In genomic region chr12:111437816-111438454, GRCh38 we compare ENCODE assay signal across 8 cellular contexts. TPM values are rescaled to one million over a fixed set of nuclear protein-coding genes. Genes with fewer than 3 reads are reported as not detected.
DNase-seq lines count a peak whose midpoint lies in the region; ATAC-seq, FAIRE-seq and TF ChIP-seq lines count a peak whose summit lies in the region.

No MANE protein-coding gene starts in this region.

- H3K9me2 ChIP-seq in GM23338 (ENCODE audit: insufficient read depth) (no peaks in the 10 kb centered on the region), MM.1S (replicated peaks; ENCODE audit: insufficient read depth, low read length) (no peaks in the 10 kb centered on the region)

- H3K27ac ChIP-seq in GM23338 (ENCODE audit: low read depth) (peak overlapping the region; percentile 32; the same call in 1 of the 2 replicates), esophagus squamous epithelium (peak overlapping the region in 3 of 4 donors; percentile 40 to 85 (median 83)), rectal smooth muscle tissue (ENCODE audit: low read depth, low read length) (no peak overlapping the region), MM.1S (ENCODE audit: low read length) (no peak overlapping the region), small intestine (ENCODE audit: low read depth in 1 of 2, low read length in 1 of 2) (peak overlapping the region in 1 of 2 donors; percentile 43)

- H4K20me1 ChIP-seq in GM23338 (replicated peaks; ENCODE audit: insufficient read depth) (peaks cover 28% of the 10 kb centered on the region), MM.1S (ENCODE audit: insufficient read depth, low read length) (no peaks in the 10 kb centered on the region)

- peak overlapping the region; percentile 75 for H3K27ac Mint-ChIP-seq in GM23338

- FAIRE-seq in small intestine (lab: Jason Lieb, UNC): no peak

- H3K36me3 ChIP-seq in GM23338 (ENCODE audit: insufficient read depth) (no peaks in the 10 kb centered on the region), esophagus squamous epithelium (peaks cover 0 to 10% (median 0%) of the 10 kb centered on the region in 3 donors), rectal smooth muscle tissue (ENCODE audit: control insufficient read depth, insufficient read depth, low read length) (no peaks in the 10 kb centered on the region), MM.1S (replicated peaks; ENCODE audit: insufficient read depth, low read length) (no peaks in the 10 kb centered on the region), small intestine (ENCODE audit: control insufficient read depth in 2 of 2, insufficient read depth in 2 of 2, low read length in 2 of 2) (no peaks in the 10 kb centered on the region)

- H3K27me3 Mint-ChIP-seq in GM23338 (ENCODE audit: insufficient read depth, low read depth, poor library complexity): peaks cover 27% of the 10 kb centered on the region

- ATAC-seq in GM23338 (no peak), SK-N-SH treated with all-trans-retinoic acid at 6 μM for 48 hours (peak; percentile 44), HG03135 (IDR thresholded peaks at IDR 0.05; ENCODE audit: unreplicated experiment) (no peak)

- H3K27me3 ChIP-seq in GM23338 (ENCODE audit: insufficient read depth): no peaks in the 10 kb centered on the region
- no peaks in the 10 kb centered on the region for H3K27me3 ChIP-seq in esophagus squamous epithelium
- no peaks in the 10 kb centered on the region for H3K27me3 ChIP-seq in rectal smooth muscle tissue (ENCODE audit: control insufficient read depth, insufficient read depth, low read length)
- H3K27me3 ChIP-seq in MM.1S (replicated peaks; ENCODE audit: insufficient read depth, low read length): no peaks in the 10 kb centered on the region
- no peaks in the 10 kb centered on the region for H3K27me3 ChIP-seq in small intestine (ENCODE audit: control insufficient read depth in 2 of 2, insufficient read depth in 2 of 2, low read length in 2 of 2)

- no peak overlapping the region for H3K4me3 Mint-ChIP-seq in GM23338

- no peaks in the 10 kb centered on the region; the same call in 2 of the 3 replicates for H3K9me3 Mint-ChIP-seq in GM23338

- H3K4me1 ChIP-seq in GM23338 (ENCODE audit: insufficient read depth): peaks cover 44% of the 10 kb centered on the region
- H3K4me1 ChIP-seq in esophagus squamous epithelium: peaks cover 17 to 95% (median 47%) of the 10 kb centered on the region in 3 donors
- peaks cover 9% of the 10 kb centered on the region for H3K4me1 ChIP-seq in rectal smooth muscle tissue (ENCODE audit: control insufficient read depth, insufficient read depth, low read length)
- peaks cover 26% of the 10 kb centered on the region for H3K4me1 ChIP-seq in MM.1S (ENCODE audit: low read length)
- peaks cover 0 to 4% of the 10 kb centered on the region in 2 donors for H3K4me1 ChIP-seq in small intestine (ENCODE audit: control insufficient read depth in 2 of 2, insufficient read depth in 1 of 2, low read depth in 1 of 2, low read length in 1 of 2)

- TF ChIP-seq CTCF in GM23338 (conservative IDR thresholded peaks at IDR 0.05; ENCODE audit: low read depth in 2 of 2): no peak
- TF ChIP-seq CTCF in esophagus squamous epithelium (IDR thresholded peaks at IDR 0.05): no peak
- TF ChIP-seq CTCF in MM.1S (IDR thresholded peaks at IDR 0.05; ENCODE audit: low read length): no peak

- no peak overlapping the region for H3K4me3 ChIP-seq in GM23338
- no peak overlapping the region for H3K4me3 ChIP-seq in esophagus squamous epithelium
- H3K4me3 ChIP-seq in rectal smooth muscle tissue (ENCODE audit: low read length): no peak overlapping the region
- no peak overlapping the region for H3K4me3 ChIP-seq in MM.1S (ENCODE audit: low read length)
- H3K4me3 ChIP-seq in small intestine (ENCODE audit: low read depth in 1 of 2, low read length in 2 of 2): no peak overlapping the region

- H3K36me3 Mint-ChIP-seq in GM23338 (ENCODE audit: low read depth): peaks cover 17% of the 10 kb centered on the region

- peak overlapping the region; percentile 27 for H3K9ac ChIP-seq in rectal smooth muscle tissue (ENCODE audit: low read length)
- no peak overlapping the region for H3K9ac ChIP-seq in MM.1S (ENCODE audit: low read length)

- WGBS in esophagus squamous epithelium, 2 donors: 47 to 59% methylated on average over 5 to 6 of the region's 8 CpGs
- WGBS in small intestine, 3 donors: 59 to 72% (median 65%) methylated on average over 7 to 8 of the region's 8 CpGs

- DNase-seq in GM23338 (ENCODE audit: low spot score) (no peak), esophagus squamous epithelium (lab: John Stamatoyannopoulos, UW) (no peak), MM.1S (no peak), small intestine (no peak), NCI-H2171 treated with DMSO at 0.1 percent for 48 hours (lab: John Stamatoyannopoulos, UW) (no peak)

- H3K79me2 ChIP-seq in GM23338 (replicated peaks; ENCODE audit: insufficient read depth) (peaks cover 92% of the 10 kb centered on the region), MM.1S (ENCODE audit: low read length) (peaks cover 40% of the 10 kb centered on the region)

- no peak for TF ChIP-seq POLR2A in esophagus squamous epithelium (IDR thresholded peaks at IDR 0.05)

- intact Hi-C loops in esophagus squamous epithelium (cut with DNase I): no loop called here

- H3K9me3 ChIP-seq in esophagus squamous epithelium (no peaks in the 10 kb centered on the region), MM.1S (replicated peaks; ENCODE audit: insufficient read depth, low read length) (no peaks in the 10 kb centered on the region), small intestine (ENCODE audit: control insufficient read depth, low read depth) (no peaks in the 10 kb centered on the region)

- H2AFZ ChIP-seq in GM23338: no peak overlapping the region
- H2AFZ ChIP-seq in MM.1S (ENCODE audit: low read length): no peak overlapping the region

- H3F3A ChIP-seq in GM23338 (replicated peaks; ENCODE audit: low read depth) (peaks cover 4% of the 10 kb centered on the region; the same call in 1 of the 2 replicates), MM.1S (ENCODE audit: insufficient read depth, low read length) (peaks cover 11% of the 10 kb centered on the region; the same call in 1 of the 2 replicates)

- peaks cover 64% of the 10 kb centered on the region for H3K4me1 Mint-ChIP-seq in GM23338

- no peak overlapping the region for H3K4me2 ChIP-seq in GM23338
- H3K4me2 ChIP-seq in MM.1S (ENCODE audit: low read depth, low read length): no peak overlapping the region

TF ChIP-seq in GM23338, 12 proteins besides CTCF, POLR2A, EP300 and RAD21 (continues in another document):
- TF ChIP-seq STAT1 (IDR thresholded peaks at IDR 0.05; ENCODE audit: unreplicated experiment): no peak
- TF ChIP-seq, protein P1, sequence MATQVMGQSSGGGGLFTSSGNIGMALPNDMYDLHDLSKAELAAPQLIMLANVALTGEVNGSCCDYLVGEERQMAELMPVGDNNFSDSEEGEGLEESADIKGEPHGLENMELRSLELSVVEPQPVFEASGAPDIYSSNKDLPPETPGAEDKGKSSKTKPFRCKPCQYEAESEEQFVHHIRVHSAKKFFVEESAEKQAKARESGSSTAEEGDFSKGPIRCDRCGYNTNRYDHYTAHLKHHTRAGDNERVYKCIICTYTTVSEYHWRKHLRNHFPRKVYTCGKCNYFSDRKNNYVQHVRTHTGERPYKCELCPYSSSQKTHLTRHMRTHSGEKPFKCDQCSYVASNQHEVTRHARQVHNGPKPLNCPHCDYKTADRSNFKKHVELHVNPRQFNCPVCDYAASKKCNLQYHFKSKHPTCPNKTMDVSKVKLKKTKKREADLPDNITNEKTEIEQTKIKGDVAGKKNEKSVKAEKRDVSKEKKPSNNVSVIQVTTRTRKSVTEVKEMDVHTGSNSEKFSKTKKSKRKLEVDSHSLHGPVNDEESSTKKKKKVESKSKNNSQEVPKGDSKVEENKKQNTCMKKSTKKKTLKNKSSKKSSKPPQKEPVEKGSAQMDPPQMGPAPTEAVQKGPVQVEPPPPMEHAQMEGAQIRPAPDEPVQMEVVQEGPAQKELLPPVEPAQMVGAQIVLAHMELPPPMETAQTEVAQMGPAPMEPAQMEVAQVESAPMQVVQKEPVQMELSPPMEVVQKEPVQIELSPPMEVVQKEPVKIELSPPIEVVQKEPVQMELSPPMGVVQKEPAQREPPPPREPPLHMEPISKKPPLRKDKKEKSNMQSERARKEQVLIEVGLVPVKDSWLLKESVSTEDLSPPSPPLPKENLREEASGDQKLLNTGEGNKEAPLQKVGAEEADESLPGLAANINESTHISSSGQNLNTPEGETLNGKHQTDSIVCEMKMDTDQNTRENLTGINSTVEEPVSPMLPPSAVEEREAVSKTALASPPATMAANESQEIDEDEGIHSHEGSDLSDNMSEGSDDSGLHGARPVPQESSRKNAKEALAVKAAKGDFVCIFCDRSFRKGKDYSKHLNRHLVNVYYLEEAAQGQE (IDR thresholded peaks at IDR 0.05; ENCODE audit: unreplicated experiment): no peak

TF ChIP-seq in SK-N-SH treated with all-trans-retinoic acid at 6 μM for 48 hours, 23 proteins besides CTCF, POLR2A, EP300 and RAD21 (continues in another document):
- TF ChIP-seq ZNF565 (CRISPR knock-in tag; conservative IDR thresholded peaks at IDR 0.05; ENCODE audit: low read depth) (no peak), BACH2 (CRISPR knock-in tag; IDR thresholded peaks at IDR 0.05; ENCODE audit: borderline replicate concordance) (no peak)
- TF ChIP-seq, protein P2, sequence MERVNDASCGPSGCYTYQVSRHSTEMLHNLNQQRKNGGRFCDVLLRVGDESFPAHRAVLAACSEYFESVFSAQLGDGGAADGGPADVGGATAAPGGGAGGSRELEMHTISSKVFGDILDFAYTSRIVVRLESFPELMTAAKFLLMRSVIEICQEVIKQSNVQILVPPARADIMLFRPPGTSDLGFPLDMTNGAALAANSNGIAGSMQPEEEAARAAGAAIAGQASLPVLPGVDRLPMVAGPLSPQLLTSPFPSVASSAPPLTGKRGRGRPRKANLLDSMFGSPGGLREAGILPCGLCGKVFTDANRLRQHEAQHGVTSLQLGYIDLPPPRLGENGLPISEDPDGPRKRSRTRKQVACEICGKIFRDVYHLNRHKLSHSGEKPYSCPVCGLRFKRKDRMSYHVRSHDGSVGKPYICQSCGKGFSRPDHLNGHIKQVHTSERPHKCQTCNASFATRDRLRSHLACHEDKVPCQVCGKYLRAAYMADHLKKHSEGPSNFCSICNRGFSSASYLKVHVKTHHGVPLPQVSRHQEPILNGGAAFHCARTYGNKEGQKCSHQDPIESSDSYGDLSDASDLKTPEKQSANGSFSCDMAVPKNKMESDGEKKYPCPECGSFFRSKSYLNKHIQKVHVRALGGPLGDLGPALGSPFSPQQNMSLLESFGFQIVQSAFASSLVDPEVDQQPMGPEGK (CRISPR knock-in tag; IDR thresholded peaks at IDR 0.05; ENCODE audit: borderline replicate concordance): no peak

RNA-seq across cellular contexts. Expression of gene SH2B3, which starts 32.2 kb away (rescaled TPM):
- 59.0 and 59.3 TPM in 2 replicates for total RNA-seq in GM23338 (2014; rRNA removed; shearing (Covaris generic))
- 7.6 and 8.1 TPM in 2 replicates for polyA plus RNA-seq in GM23338 (2016; fragmentation: Nextera tagmentation; extraction: Ambion mirVana)
- total RNA-seq in esophagus squamous epithelium: 10 to 100 TPM in 1 of 4 donors, 1 to 10 TPM in 3; 3.3 to 16.2 (median 5.6) TPM
- polyA plus RNA-seq in small intestine: 10 to 100 TPM in 1 of 3 donors, 1 to 10 TPM in 1, under 1 TPM in 1; 0.67 to 14.9 (median 4.6) TPM

Comparison
In these comparisons a context has a peak if more than half of its experiments do, and no peak if none do; other contexts are left out.
1. H3K27ac ChIP-seq: peak in GM23338 (single experiment) and esophagus squamous epithelium (3 of 4); none in rectal smooth muscle tissue (single experiment) and MM.1S (single experiment).